8 cellular contexts compared by ENCODE assay signal in genomic region chr6:161273752-161274487, GRCh38. TPM values are rescaled to one million over a fixed set of nuclear protein-coding genes. Genes with fewer than 3 reads are reported as not detected.
DNase-seq lines count a peak whose midpoint lies in the region; ATAC-seq, FAIRE-seq and TF ChIP-seq lines count a peak whose summit lies in the region.

AGPAT4 (minus strand) TSS chr6:161274061; CDS start chr6:161232213, 41,848 bp downstream.

- ATAC-seq in HG03439 (IDR thresholded peaks at IDR 0.05; ENCODE audit: unreplicated experiment) = peak; percentile 99
- peak; percentile 99 for ATAC-seq in left lung

- FAIRE-seq in GM19239 (lab: Jason Lieb, UNC) = peak; percentile 90

- H3K9me3 Mint-ChIP-seq in dendritic cell treated with granulocyte-macrophage colony-stimulating factor and Interleukin-4, amounts not matched to agents 40 ng/mL and 50 ng/mL, for 4 days = no peaks in the 10 kb centered on the region

- peaks cover 6% of the 10 kb centered on the region for H3K36me3 Mint-ChIP-seq in dendritic cell treated with granulocyte-macrophage colony-stimulating factor and Interleukin-4, amounts not matched to agents 40 ng/mL and 50 ng/mL, for 4 days (ENCODE audit: low read depth)

- peaks cover 36% of the 10 kb centered on the region for H3K4me1 Mint-ChIP-seq in dendritic cell treated with granulocyte-macrophage colony-stimulating factor and Interleukin-4, amounts not matched to agents 40 ng/mL and 50 ng/mL, for 4 days (ENCODE audit: low read depth)

- H3K9me3 ChIP-seq in left lung = no peaks in the 10 kb centered on the region

- no peaks in the 10 kb centered on the region for H3K36me3 ChIP-seq in BJ (ENCODE audit: control insufficient read depth, insufficient read depth, low read length)
- no peaks in the 10 kb centered on the region for H3K36me3 ChIP-seq in left lung

- peaks cover 0 to 19% of the 10 kb centered on the region in 2 donors for H3K4me1 ChIP-seq in left lung

- no peaks in the 10 kb centered on the region for H3K27me3 ChIP-seq in BJ (ENCODE audit: control insufficient read depth, insufficient read depth, low read length)
- H3K27me3 ChIP-seq in left lung = no peaks in the 10 kb centered on the region

- H3K27ac Mint-ChIP-seq in dendritic cell treated with granulocyte-macrophage colony-stimulating factor and Interleukin-4, amounts not matched to agents 40 ng/mL and 50 ng/mL, for 4 days = peak within 1 kb of the TSS; percentile 90

- intact Hi-C loops in dendritic cell treated with granulocyte-macrophage colony-stimulating factor and Interleukin-4, amounts not matched to agents 40 ng/mL and 50 ng/mL, for 4 days (cut with micrococcal nuclease) = loop anchor here (2.0 to 5.0 kb wide), 4 partner anchors 47 to 282 kb away; partner anchors contain the start of gene MAP3K4
- intact Hi-C loops in left lung (cut with DNase I) = no loop called here

- CTCF ChIA-PET in BJ (lab: Yijun Ruan, JAX) = interaction anchor here (0.7 kb wide), 2 partner anchors 144 to 282 kb away, joined by 3 read pairs; no protein-coding TSS in a partner anchor

- no peak for TF ChIP-seq CTCF in BJ (IDR thresholded peaks at IDR 0.05; ENCODE audit: insufficient read depth, low read depth, low read length)
- no peak for TF ChIP-seq CTCF in left lung (IDR thresholded peaks at IDR 0.05)

- H3K4me3 Mint-ChIP-seq in dendritic cell treated with granulocyte-macrophage colony-stimulating factor and Interleukin-4, amounts not matched to agents 40 ng/mL and 50 ng/mL, for 4 days = peak within 1 kb of the TSS; percentile 77

- H3K4me3 ChIP-seq in BJ (ENCODE audit: low read depth, low read length) = peak within 1 kb of the TSS; percentile 55
- H3K4me3 ChIP-seq in left lung = peak within 1 kb of the TSS; percentile 65

- POLR2A ChIA-PET in BJ (lab: Charles Lee) = interaction anchor here (0.6 to 1.0 kb wide), 6 partner anchors 17 to 262 kb away, joined by 3 to 14 read pairs (median 9); no protein-coding TSS in a partner anchor

- peak within 1 kb of the TSS; percentile 61 to 85 for H3K27ac ChIP-seq in left lung

- peaks cover 8% of the 10 kb centered on the region for H3K27me3 Mint-ChIP-seq in dendritic cell treated with granulocyte-macrophage colony-stimulating factor and Interleukin-4, amounts not matched to agents 40 ng/mL and 50 ng/mL, for 4 days

- peak; percentile 86 for DNase-seq in BJ (ENCODE audit: low read depth)
- DNase-seq in GM19239 (ENCODE audit: insufficient read length, low spot score) = peak; percentile 78
- peak; percentile 87 to 90 for DNase-seq in NCI-H526 (lab: John Stamatoyannopoulos, UW)
- peak; percentile 63 for DNase-seq in activated CD4-positive, alpha-beta T cell treated with anti-CD3 and anti-CD28 coated beads for 48 hours
- DNase-seq in left lung = peak in 1 of 2 donors; percentile 71
- DNase-seq in stimulated activated CD4-positive, alpha-beta T cell treated with anti-CD3 and anti-CD28 coated beads, Interleukin-4, amount 100 ng/mL, for 1 hour = peak; percentile 33

RNA-seq across cellular contexts. Expression of gene AGPAT4, which starts in this region (rescaled TPM):
- 3.1 and 3.7 TPM in 2 replicates for polyA plus RNA-seq in BJ (2011; rRNA removed)
- polyA minus RNA-seq in BJ (2011; rRNA and poly(A)+ RNA removed) = 1.8 and 2.1 TPM in 2 replicates
- total RNA-seq in left lung = 10 to 100 TPM; 13.4 to 14.8 TPM
